In the genomic region with DNA sequence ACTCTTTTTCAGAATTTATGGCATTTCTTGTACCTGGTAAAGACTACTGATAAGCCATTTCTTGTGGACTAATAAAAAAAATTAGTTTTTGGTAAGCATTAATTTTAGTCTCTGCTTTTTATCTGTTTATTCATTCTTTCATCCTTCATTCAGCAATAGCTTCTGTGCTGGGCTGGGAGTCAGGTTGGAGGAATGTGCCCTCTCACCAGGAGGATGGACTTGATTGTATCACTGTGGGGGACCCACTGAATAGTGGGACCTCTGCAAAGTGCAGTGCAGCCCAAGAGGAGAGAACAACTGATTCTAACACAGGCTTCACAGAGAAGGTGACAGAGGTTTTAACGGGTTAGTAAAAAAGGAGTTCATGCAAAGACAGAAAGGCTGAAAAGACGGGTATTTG, we compare ENCODE assay signal across 14 cellular contexts. TPM values are rescaled to one million over a fixed set of nuclear protein-coding genes. Genes with fewer than 3 reads are reported as not detected.
DNase-seq lines count a peak whose midpoint lies in the region; ATAC-seq and TF ChIP-seq lines count a peak whose summit lies in the region.
"Had no signal": no experiment of that assay in that cellular context is flagged by ENCODE, and none has a peak within 500 bp of the region (broad histone marks: within the 10 kb centered on the region; RNA-seq: fewer than 3 reads in every experiment).

No MANE protein-coding gene starts in this region.

- H3K27me3 ChIP-seq in SK-N-SH (ENCODE audit: insufficient read depth) (no peaks in the 10 kb centered on the region), uterus (no peaks in the 10 kb centered on the region)

- peaks cover 6% of the 10 kb centered on the region for H3F3A ChIP-seq in SK-N-SH (replicated peaks; ENCODE audit: insufficient read depth)

- H3K4me3 ChIP-seq in SK-N-SH (ENCODE audit: low read depth in 2 of 2, low read length in 1 of 2), result no peak overlapping the region
- no peak overlapping the region for H3K4me3 ChIP-seq in uterus

- no peaks in the 10 kb centered on the region for H3K79me2 ChIP-seq in SK-N-SH (ENCODE audit: insufficient read depth)

- no peak for TF ChIP-seq CTCF in SK-N-SH (IDR thresholded peaks at IDR 0.05)
- no peak for TF ChIP-seq CTCF in uterus (IDR thresholded peaks at IDR 0.05)

- intact Hi-C loops in uterus (cut with DNase I; ENCODE audit: low total_unique reads) (no loop called here), posterior cingulate gyrus (cut with DNase I) (no loop called here)

- peaks cover 5 to 25% (median 5%) of the 10 kb centered on the region in 3 donors for H3K36me3 Mint-ChIP-seq in immature natural killer cell
- H3K36me3 Mint-ChIP-seq in stimulated activated effector memory CD8-positive, alpha-beta T cell treated with anti-CD3 and anti-CD28 coated beads, Interleukin-12 subunit alpha, Interleukin-12 subunit beta, amount 100 ng/mL, for 72 hours, result peaks cover 17% of the 10 kb centered on the region

- no peak for TF ChIP-seq RAD21 in SK-N-SH (IDR thresholded peaks at IDR 0.05; ENCODE audit: low read length)

- H3K4me3 Mint-ChIP-seq in immature natural killer cell, result peak overlapping the region in 2 of 5 donors; percentile 12 to 15
- no peak overlapping the region for H3K4me3 Mint-ChIP-seq in stimulated activated effector memory CD8-positive, alpha-beta T cell treated with anti-CD3 and anti-CD28 coated beads, Interleukin-12 subunit alpha, Interleukin-12 subunit beta, amount 100 ng/mL, for 72 hours
- H3K4me3 Mint-ChIP-seq: H9, IgD-negative memory B cell had no signal

- TF ChIP-seq POLR2A in uterus (IDR thresholded peaks at IDR 0.05), result no peak

- peaks cover 15 to 31% of the 10 kb centered on the region in 2 experiments; a peak in 3 of 4 replicates for H3K4me1 ChIP-seq in SK-N-SH (ENCODE audit: control insufficient read depth in 1 of 2, insufficient read depth in 2 of 2, low read depth in 1 of 2, low read length in 1 of 2)
- no peaks in the 10 kb centered on the region for H3K4me1 ChIP-seq in uterus

- H3K9ac ChIP-seq in SK-N-SH, result no peak overlapping the region

- no peaks in the 10 kb centered on the region for H4K20me1 ChIP-seq in SK-N-SH (ENCODE audit: insufficient read depth)

- peaks cover 62 to 75% of the 10 kb centered on the region in 2 donors for H3K4me1 Mint-ChIP-seq in immature natural killer cell
- H3K4me1 Mint-ChIP-seq in stimulated activated effector memory CD8-positive, alpha-beta T cell treated with anti-CD3 and anti-CD28 coated beads, Interleukin-12 subunit alpha, Interleukin-12 subunit beta, amount 100 ng/mL, for 72 hours, result peaks cover 81% of the 10 kb centered on the region

- no peaks in the 10 kb centered on the region for H3K9me2 ChIP-seq in SK-N-SH

- 0 out of 2 replicates have a peak overlapping the region, but pooled peaks have one; percentile 30 for H3K4me2 ChIP-seq in SK-N-SH

- CTCF ChIA-PET in SK-N-SH (lab: Yijun Ruan, JAX), result interaction anchor here (0.9 to 2.3 kb wide), 6 partner anchors 10 to 245 kb away, joined by 3 to 8 read pairs (median 4); no protein-coding TSS in a partner anchor

- POLR2A ChIA-PET in SK-N-SH (lab: Yijun Ruan, JAX), result no interaction called here

- ATAC-seq in SK-N-SH treated with all-trans-retinoic acid at 6 μM for 48 hours, result no peak
- ATAC-seq in stimulated activated effector memory CD8-positive, alpha-beta T cell treated with anti-CD3 and anti-CD28 coated beads, Interleukin-12 subunit alpha, Interleukin-12 subunit beta, amount 100 ng/mL, for 72 hours, result no peak

- WGBS in SK-N-SH (ENCODE audit: low lambda C conversion rate), result 94% methylated on average over 2 of the region's 2 CpGs

- H3K27ac Mint-ChIP-seq in immature natural killer cell, result peak overlapping the region in 5 of 6 donors; percentile 1 to 84 (median 35)
- H3K27ac Mint-ChIP-seq in stimulated activated effector memory CD8-positive, alpha-beta T cell treated with anti-CD3 and anti-CD28 coated beads, Interleukin-12 subunit alpha, Interleukin-12 subunit beta, amount 100 ng/mL, for 72 hours, result peak overlapping the region; percentile 45
- H3K27ac Mint-ChIP-seq: H9, IgD-negative memory B cell had no signal

- DNase-seq in SK-N-SH (no peak), NCI-H69 (lab: John Stamatoyannopoulos, UW) (peak; percentile 11), immature natural killer cell (no peak), uterus (no peak), posterior cingulate gyrus (no peak)
- DNase-seq in stimulated activated effector memory CD8-positive, alpha-beta T cell treated with anti-CD3 and anti-CD28 coated beads, Interleukin-12 subunit alpha, Interleukin-12 subunit beta, amount 100 ng/mL, for 72 hours (ENCODE audit: low spot score in 2 of 2), result no peak
- DNase-seq: H9, Kasumi-1, MM.1S, NCI-H2171, NCI-H446 had no signal

- TF ChIP-seq EP300 in SK-N-SH (IDR thresholded peaks at IDR 0.05; ENCODE audit: borderline replicate concordance in 1 of 2, low read depth in 1 of 2, low read length in 1 of 2), result no peak

- H3K36me3 ChIP-seq in SK-N-SH (replicated peaks in 1 of 2; ENCODE audit: control insufficient read depth in 1 of 2, insufficient read depth in 2 of 2, low read length in 1 of 2) (no peaks in the 10 kb centered on the region), uterus (no peaks in the 10 kb centered on the region)

- H3K9me3 ChIP-seq in SK-N-SH (no peaks in the 10 kb centered on the region), uterus (no peaks in the 10 kb centered on the region)

- H3K9me3 Mint-ChIP-seq in immature natural killer cell, result peaks cover 0 to 2% (median 0%) of the 10 kb centered on the region in 6 donors
- H3K9me3 Mint-ChIP-seq in stimulated activated effector memory CD8-positive, alpha-beta T cell treated with anti-CD3 and anti-CD28 coated beads, Interleukin-12 subunit alpha, Interleukin-12 subunit beta, amount 100 ng/mL, for 72 hours, result no peaks in the 10 kb centered on the region
- H3K9me3 Mint-ChIP-seq: H9, IgD-negative memory B cell had no signal

- H3K27ac ChIP-seq in SK-N-SH (ENCODE audit: low read depth in 2 of 2, low read length in 1 of 2) (no peak overlapping the region), uterus (no peak overlapping the region)
- H3K27ac ChIP-seq: C4-2B had no signal

- no peak overlapping the region for H2AFZ ChIP-seq in SK-N-SH (ENCODE audit: low read depth)

- H3K27me3 Mint-ChIP-seq in immature natural killer cell (ENCODE audit: low read depth in 3 of 3), result peaks cover 0 to 2% (median 0%) of the 10 kb centered on the region in 3 donors
- H3K27me3 Mint-ChIP-seq: IgD-negative memory B cell had no signal

TF ChIP-seq in SK-N-SH, 30 proteins besides CTCF, POLR2A, EP300 and RAD21 (continues in another document):
- TF ChIP-seq, protein P1, sequence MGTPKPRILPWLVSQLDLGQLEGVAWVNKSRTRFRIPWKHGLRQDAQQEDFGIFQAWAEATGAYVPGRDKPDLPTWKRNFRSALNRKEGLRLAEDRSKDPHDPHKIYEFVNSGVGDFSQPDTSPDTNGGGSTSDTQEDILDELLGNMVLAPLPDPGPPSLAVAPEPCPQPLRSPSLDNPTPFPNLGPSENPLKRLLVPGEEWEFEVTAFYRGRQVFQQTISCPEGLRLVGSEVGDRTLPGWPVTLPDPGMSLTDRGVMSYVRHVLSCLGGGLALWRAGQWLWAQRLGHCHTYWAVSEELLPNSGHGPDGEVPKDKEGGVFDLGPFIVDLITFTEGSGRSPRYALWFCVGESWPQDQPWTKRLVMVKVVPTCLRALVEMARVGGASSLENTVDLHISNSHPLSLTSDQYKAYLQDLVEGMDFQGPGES (IDR thresholded peaks at IDR 0.05; ENCODE audit: low read depth, low read length), result no peak
- TF ChIP-seq NRF1 (IDR thresholded peaks at IDR 0.05; ENCODE audit: low read depth, low read length) (no peak), ELF1 (IDR thresholded peaks at IDR 0.05) (no peak), JUND (IDR thresholded peaks at IDR 0.05) (no peak), EZH2phosphoT487 (IDR thresholded peaks at IDR 0.05; ENCODE audit: borderline replicate concordance, low read depth) (no peak), RCOR1 (IDR thresholded peaks at IDR 0.05; ENCODE audit: low read length) (no peak), TAF1 (IDR thresholded peaks at IDR 0.05; ENCODE audit: borderline replicate concordance, low read depth, low read length) (no peak), FOSL2 (IDR thresholded peaks at IDR 0.05; ENCODE audit: borderline replicate concordance, low read depth) (no peak), GATA2 (CRISPR knock-in tag; IDR thresholded peaks at IDR 0.05) (no peak), NFIC (IDR thresholded peaks at IDR 0.05; ENCODE audit: borderline replicate concordance) (no peak)

TF ChIP-seq in SK-N-SH treated with all-trans-retinoic acid at 6 μM for 48 hours, 23 proteins besides CTCF, POLR2A, EP300 and RAD21:
- TF ChIP-seq ZFP3 (CRISPR knock-in tag; IDR thresholded peaks at IDR 0.05) (no peak), ZC3H10 (CRISPR knock-in tag; IDR thresholded peaks at IDR 0.05) (no peak), SNAI2 (CRISPR knock-in tag; IDR thresholded peaks at IDR 0.05) (no peak), CSDC2 (CRISPR knock-in tag; IDR thresholded peaks at IDR 0.05) (no peak), ZNF565 (CRISPR knock-in tag; conservative IDR thresholded peaks at IDR 0.05; ENCODE audit: low read depth) (no peak), ARNTL (CRISPR knock-in tag; IDR thresholded peaks at IDR 0.05; ENCODE audit: borderline replicate concordance, low read depth) (no peak), OSR1 (CRISPR knock-in tag; IDR thresholded peaks at IDR 0.05) (no peak), TOX (CRISPR knock-in tag; IDR thresholded peaks at IDR 0.05; ENCODE audit: borderline replicate concordance) (no peak)

RNA-seq across cellular contexts. Expression of a gene that starts 39.1 kb away (rescaled TPM):
- 87.5 and 105 TPM in 2 replicates for polyA plus RNA-seq in SK-N-SH (2012; rRNA removed)
- polyA plus RNA-seq in SK-N-SH (2012; cell fraction: cytosol; rRNA removed), result 92.7 and 103 TPM in 2 replicates
- 70.1 and 83.8 TPM in 2 replicates for polyA plus RNA-seq in SK-N-SH (2012; cell fraction: nucleus; rRNA removed)
- polyA plus RNA-seq in immature natural killer cell, result 100 to 1,000 TPM in 1 of 3 donors, 10 to 100 TPM in 2; 80.7 to 170 (median 81.3) TPM
- total RNA-seq in uterus, result 10 to 100 TPM; 24.7 to 93.0 (median 57.3) TPM
